In the genomic region with DNA sequence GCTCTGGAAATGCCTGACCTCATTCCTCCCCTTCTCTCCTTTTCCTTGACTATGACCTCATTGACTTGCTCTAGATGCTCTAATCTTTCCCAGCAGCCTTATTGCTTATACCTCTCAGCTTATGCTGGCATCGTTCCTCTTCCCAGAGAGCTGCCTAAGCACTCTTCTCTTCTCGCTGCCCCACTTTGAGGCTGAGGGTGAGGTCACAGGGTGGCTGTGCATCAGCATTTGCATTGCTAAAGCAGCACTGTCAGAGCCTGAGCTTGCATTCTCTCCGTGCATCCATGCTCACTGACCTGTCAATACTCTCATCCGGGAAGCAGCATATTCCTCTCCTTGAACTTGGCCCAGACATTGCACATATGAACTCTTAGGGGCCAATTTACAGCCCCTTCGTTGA, we compare ENCODE assay signal across 20 cellular contexts.
DNase-seq lines count a peak whose midpoint lies in the region; ATAC-seq and TF ChIP-seq lines count a peak whose summit lies in the region.
"Had no signal": no experiment of that assay in that cellular context is flagged by ENCODE, and none has a peak within 500 bp of the region (broad histone marks: within the 10 kb centered on the region; RNA-seq: fewer than 3 reads in every experiment).

No MANE protein-coding gene starts in this region.

- H3K9me3 Mint-ChIP-seq in WTC11 (no peaks in the 10 kb centered on the region), endothelial cell (ENCODE audit: unreplicated experiment) (no peaks in the 10 kb centered on the region)

- TF ChIP-seq CTCF in WTC11 (IDR thresholded peaks at IDR 0.05) = no peak
- no peak for TF ChIP-seq CTCF in endothelial cell (IDR thresholded peaks at IDR 0.05; ENCODE audit: unreplicated experiment)

- H3K27me3 Mint-ChIP-seq in WTC11 (ENCODE audit: low read depth) (peaks cover 22% of the 10 kb centered on the region), endothelial cell (ENCODE audit: unreplicated experiment) (no peaks in the 10 kb centered on the region)

- H3K27ac ChIP-seq in iPS DF 6.9 (ENCODE audit: low read length) = no peak overlapping the region
- H3K27ac ChIP-seq: RWPE1 had no signal

- POLR2A ChIA-PET in WTC11 (lab: Charles Lee) = no interaction called here

- DNase-seq in H7 = peak; percentile 39
- peak; percentile 51 for DNase-seq in WTC11 (ENCODE audit: low spot score)
- DNase-seq in iPS DF 6.9 (ENCODE audit: low read depth, low spot score) = peak; percentile 9
- DNase-seq in retina = peak; percentile 26
- DNase-seq in endothelial cell (ENCODE audit: low spot score) = no peak
- DNase-seq in SIG-M5 (lab: John Stamatoyannopoulos, UW) = no peak
- DNase-seq: C1 segment of cervical spinal cord; CD4-positive, alpha-beta memory T cell; COR-L47; GF-D8; IMR-90; KG1; MG63; NCI-H2029; NCI-H2227 treated with DMSO at 0.1 percent for 48 hours; NCI-H526 treated with DMSO at 0.1 percent for 48 hours; SHP77 had no signal

- H3K4me1 Mint-ChIP-seq in WTC11 = peaks cover 30% of the 10 kb centered on the region
- H3K4me1 Mint-ChIP-seq in endothelial cell (ENCODE audit: unreplicated experiment) = no peaks in the 10 kb centered on the region
- H3K4me1 Mint-ChIP-seq: CD4-positive, alpha-beta memory T cell had no signal

- H3K36me3 ChIP-seq in H7 (replicated peaks; ENCODE audit: control insufficient read depth, insufficient read depth, low read length) (no peaks in the 10 kb centered on the region), iPS DF 6.9 (ENCODE audit: control insufficient read depth, insufficient read depth, low read length) (no peaks in the 10 kb centered on the region)
- H3K36me3 ChIP-seq: MG63 had no signal

- no peaks in the 10 kb centered on the region for H3K36me3 Mint-ChIP-seq in WTC11
- H3K36me3 Mint-ChIP-seq in endothelial cell (ENCODE audit: low read depth, unreplicated experiment) = no peaks in the 10 kb centered on the region
- H3K36me3 Mint-ChIP-seq: CD4-positive, alpha-beta memory T cell had no signal

- H3K27me3 ChIP-seq in H7 (ENCODE audit: control insufficient read depth, insufficient read depth, low read length) (no peaks in the 10 kb centered on the region; the same call in 1 of the 2 replicates), iPS DF 6.9 (ENCODE audit: control insufficient read depth, insufficient read depth, low read length) (no peaks in the 10 kb centered on the region)
- H3K27me3 ChIP-seq: MG63 had no signal

- no peak overlapping the region for H3K4me3 ChIP-seq in H7 (ENCODE audit: insufficient read depth, low read depth, low read length)
- H3K4me3 ChIP-seq in iPS DF 6.9 (ENCODE audit: low read length) = no peak overlapping the region
- H3K4me3 ChIP-seq: MG63 had no signal

- H3K4me3 Mint-ChIP-seq in WTC11 = no peak overlapping the region
- H3K4me3 Mint-ChIP-seq in endothelial cell (ENCODE audit: unreplicated experiment) = no peak overlapping the region
- H3K4me3 Mint-ChIP-seq: CD4-positive, alpha-beta memory T cell had no signal

- no peaks in the 10 kb centered on the region for H3K9me3 ChIP-seq in iPS DF 6.9 (ENCODE audit: control insufficient read depth, insufficient read depth, low read length)
- H3K9me3 ChIP-seq: MG63 had no signal

- CTCF ChIA-PET in WTC11 (lab: Charles Lee) = interaction anchor here (1.2 kb wide), 1 partner anchor 176 kb away, joined by 3 read pairs; no protein-coding TSS in a partner anchor

- H3K27ac Mint-ChIP-seq in WTC11 (no peak overlapping the region), endothelial cell (ENCODE audit: unreplicated experiment) (no peak overlapping the region)
- H3K27ac Mint-ChIP-seq: CD4-positive, alpha-beta memory T cell had no signal

- H3K4me1 ChIP-seq in iPS DF 6.9 (ENCODE audit: control insufficient read depth, insufficient read depth, low read length) = no peaks in the 10 kb centered on the region

- WGBS in iPS DF 6.9 (ENCODE audit: insufficient coverage, insufficient read length) = no CpG with 5 or more reads among the region's 5 CpGs

- ATAC-seq in WTC11 (peak; percentile 92), HG03354 (IDR thresholded peaks at IDR 0.05; ENCODE audit: poor library complexity, severe bottlenecking, unreplicated experiment) (no peak)
- ATAC-seq: Panc1 had no signal

TF ChIP-seq in WTC11, 78 proteins besides CTCF, POLR2A, EP300 and RAD21 (continues in another document):
- TF ChIP-seq ZMAT4 (CRISPR knock-in tag; IDR thresholded peaks at IDR 0.05) = no peak
- no peak for TF ChIP-seq GABPB1 (CRISPR knock-in tag; IDR thresholded peaks at IDR 0.05)
- no peak for TF ChIP-seq ZNF138 (CRISPR knock-in tag; conservative IDR thresholded peaks at IDR 0.05)
- TF ChIP-seq, protein P1, sequence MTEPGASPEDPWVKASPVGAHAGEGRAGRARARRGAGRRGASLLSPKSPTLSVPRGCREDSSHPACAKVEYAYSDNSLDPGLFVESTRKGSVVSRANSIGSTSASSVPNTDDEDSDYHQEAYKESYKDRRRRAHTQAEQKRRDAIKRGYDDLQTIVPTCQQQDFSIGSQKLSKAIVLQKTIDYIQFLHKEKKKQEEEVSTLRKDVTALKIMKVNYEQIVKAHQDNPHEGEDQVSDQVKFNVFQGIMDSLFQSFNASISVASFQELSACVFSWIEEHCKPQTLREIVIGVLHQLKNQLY (CRISPR knock-in tag; IDR thresholded peaks at IDR 0.05) = no peak
- TF ChIP-seq, protein P2, sequence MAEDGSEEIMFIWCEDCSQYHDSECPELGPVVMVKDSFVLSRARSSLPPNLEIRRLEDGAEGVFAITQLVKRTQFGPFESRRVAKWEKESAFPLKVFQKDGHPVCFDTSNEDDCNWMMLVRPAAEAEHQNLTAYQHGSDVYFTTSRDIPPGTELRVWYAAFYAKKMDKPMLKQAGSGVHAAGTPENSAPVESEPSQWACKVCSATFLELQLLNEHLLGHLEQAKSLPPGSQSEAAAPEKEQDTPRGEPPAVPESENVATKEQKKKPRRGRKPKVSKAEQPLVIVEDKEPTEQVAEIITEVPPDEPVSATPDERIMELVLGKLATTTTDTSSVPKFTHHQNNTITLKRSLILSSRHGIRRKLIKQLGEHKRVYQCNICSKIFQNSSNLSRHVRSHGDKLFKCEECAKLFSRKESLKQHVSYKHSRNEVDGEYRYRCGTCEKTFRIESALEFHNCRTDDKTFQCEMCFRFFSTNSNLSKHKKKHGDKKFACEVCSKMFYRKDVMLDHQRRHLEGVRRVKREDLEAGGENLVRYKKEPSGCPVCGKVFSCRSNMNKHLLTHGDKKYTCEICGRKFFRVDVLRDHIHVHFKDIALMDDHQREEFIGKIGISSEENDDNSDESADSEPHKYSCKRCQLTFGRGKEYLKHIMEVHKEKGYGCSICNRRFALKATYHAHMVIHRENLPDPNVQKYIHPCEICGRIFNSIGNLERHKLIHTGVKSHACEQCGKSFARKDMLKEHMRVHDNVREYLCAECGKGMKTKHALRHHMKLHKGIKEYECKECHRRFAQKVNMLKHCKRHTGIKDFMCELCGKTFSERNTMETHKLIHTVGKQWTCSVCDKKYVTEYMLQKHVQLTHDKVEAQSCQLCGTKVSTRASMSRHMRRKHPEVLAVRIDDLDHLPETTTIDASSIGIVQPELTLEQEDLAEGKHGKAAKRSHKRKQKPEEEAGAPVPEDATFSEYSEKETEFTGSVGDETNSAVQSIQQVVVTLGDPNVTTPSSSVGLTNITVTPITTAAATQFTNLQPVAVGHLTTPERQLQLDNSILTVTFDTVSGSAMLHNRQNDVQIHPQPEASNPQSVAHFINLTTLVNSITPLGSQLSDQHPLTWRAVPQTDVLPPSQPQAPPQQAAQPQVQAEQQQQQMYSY (CRISPR knock-in tag; IDR thresholded peaks at IDR 0.05) = no peak
- no peak for TF ChIP-seq RORB (CRISPR knock-in tag; IDR thresholded peaks at IDR 0.05)
- TF ChIP-seq GRHL2 (CRISPR knock-in tag; IDR thresholded peaks at IDR 0.05; ENCODE audit: insufficient replicate concordance, severe bottlenecking) = no peak
- TF ChIP-seq OVOL2 (CRISPR knock-in tag; IDR thresholded peaks at IDR 0.05; ENCODE audit: borderline replicate concordance) = no peak
- TF ChIP-seq FOXJ3 (CRISPR knock-in tag; IDR thresholded peaks at IDR 0.05; ENCODE audit: borderline replicate concordance) = no peak
- TF ChIP-seq, protein P3, sequence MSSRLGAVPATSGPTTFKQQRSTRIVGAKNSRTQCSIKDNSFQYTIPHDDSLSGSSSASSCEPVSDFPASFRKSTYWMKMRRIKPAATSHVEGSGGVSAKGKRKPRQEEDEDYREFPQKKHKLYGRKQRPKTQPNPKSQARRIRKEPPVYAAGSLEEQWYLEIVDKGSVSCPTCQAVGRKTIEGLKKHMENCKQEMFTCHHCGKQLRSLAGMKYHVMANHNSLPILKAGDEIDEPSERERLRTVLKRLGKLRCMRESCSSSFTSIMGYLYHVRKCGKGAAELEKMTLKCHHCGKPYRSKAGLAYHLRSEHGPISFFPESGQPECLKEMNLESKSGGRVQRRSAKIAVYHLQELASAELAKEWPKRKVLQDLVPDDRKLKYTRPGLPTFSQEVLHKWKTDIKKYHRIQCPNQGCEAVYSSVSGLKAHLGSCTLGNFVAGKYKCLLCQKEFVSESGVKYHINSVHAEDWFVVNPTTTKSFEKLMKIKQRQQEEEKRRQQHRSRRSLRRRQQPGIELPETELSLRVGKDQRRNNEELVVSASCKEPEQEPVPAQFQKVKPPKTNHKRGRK (CRISPR knock-in tag; IDR thresholded peaks at IDR 0.05; ENCODE audit: borderline replicate concordance) = no peak
- TF ChIP-seq NFYB (CRISPR knock-in tag; conservative IDR thresholded peaks at IDR 0.05; ENCODE audit: low read depth) = no peak
- TF ChIP-seq NR2C2 (CRISPR knock-in tag; IDR thresholded peaks at IDR 0.05) = no peak

Comparison
In these comparisons a context has a peak if more than half of its experiments do, and no peak if none do; other contexts are left out.
1. DNase-seq: peak in H7 (single experiment), WTC11 (single experiment), iPS DF 6.9 (single experiment) and retina (single experiment); none in endothelial cell (single experiment) and SIG-M5 (single experiment).